ENCODE assay signal across 9 cellular contexts in the genomic region with DNA sequence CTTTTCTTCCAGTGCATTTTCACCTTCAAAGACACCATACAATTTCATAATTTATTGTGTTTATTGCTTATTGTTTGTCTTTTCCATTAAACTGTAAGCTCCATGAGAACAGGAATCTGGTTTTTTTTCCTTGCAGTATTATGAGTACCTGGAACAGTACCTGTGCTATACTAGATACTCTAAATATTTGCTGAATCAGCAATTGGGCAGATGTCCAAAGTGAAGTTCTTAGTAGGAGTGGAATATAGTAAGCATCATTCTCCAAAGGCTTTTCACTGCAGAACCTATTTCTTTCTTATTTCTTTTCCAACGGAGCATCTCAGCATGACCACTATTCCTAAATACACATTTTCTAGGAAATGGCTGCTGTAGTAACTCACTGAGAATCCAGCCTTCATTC.
"Had no signal": no experiment of that assay in that cellular context is flagged by ENCODE, and none has a peak within 500 bp of the region (broad histone marks: within the 10 kb centered on the region; RNA-seq: fewer than 3 reads in every experiment).

No MANE protein-coding gene starts in this region.

- H3K4me2 ChIP-seq: GM23338, KMS-11 had no signal

- H3K27ac ChIP-seq: KMS-11 had no signal

- ATAC-seq: GM23338, HCT116 had no signal

- H3K36me3 ChIP-seq: HAP-1 had no signal

- DNase-seq: H7, HFFc6, Karpas-422, KBM-7 had no signal

- H3K4me1 ChIP-seq: HAP-1 had no signal

- H3K4me3 ChIP-seq: GM23338, HAP-1 had no signal

- FAIRE-seq: HTR-8/SVneo had no signal

- H3K9ac ChIP-seq: KMS-11 had no signal

- H2AFZ ChIP-seq: GM23338 had no signal

- H3K9me3 ChIP-seq: HAP-1 had no signal
